16 cellular contexts compared by ENCODE assay signal in the genomic region with DNA sequence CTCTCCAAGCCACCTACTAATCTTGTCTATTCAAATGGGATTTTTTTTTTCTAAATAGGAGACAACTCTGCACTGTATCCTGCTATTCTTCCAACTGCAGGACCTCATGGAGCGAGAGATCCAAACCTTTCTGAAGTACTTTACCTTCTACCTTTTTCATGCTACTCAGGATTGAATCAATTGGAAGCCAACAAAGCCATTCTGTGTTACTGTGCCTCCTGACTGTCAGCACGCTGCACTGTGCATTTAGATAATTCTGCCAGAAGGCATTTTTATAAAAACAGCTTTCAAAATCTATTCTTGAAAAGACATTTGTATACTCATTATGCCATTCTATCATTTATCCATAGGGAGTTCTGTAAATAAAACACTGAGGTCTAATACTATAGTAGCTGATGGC.
DNase-seq lines count a peak whose midpoint lies in the region; ATAC-seq and TF ChIP-seq lines count a peak whose summit lies in the region.
"Had no signal": no experiment of that assay in that cellular context is flagged by ENCODE, and none has a peak within 500 bp of the region (broad histone marks: within the 10 kb centered on the region; RNA-seq: fewer than 3 reads in every experiment).

No MANE protein-coding gene starts in this region.

- no peak overlapping the region for H3K27ac ChIP-seq in MM.1S (ENCODE audit: low read length)
- H3K27ac ChIP-seq: BLaER1 had no signal

- no peaks in the 10 kb centered on the region for H3F3A ChIP-seq in MM.1S (ENCODE audit: insufficient read depth, low read length)

- no peak overlapping the region for H3K4me2 ChIP-seq in MM.1S (ENCODE audit: low read depth, low read length)
- H3K4me2 ChIP-seq: BLaER1 had no signal

- no peaks in the 10 kb centered on the region for H4K20me1 ChIP-seq in MM.1S (ENCODE audit: insufficient read depth, low read length)
- H4K20me1 ChIP-seq: BLaER1 had no signal

- H3K9me2 ChIP-seq in MM.1S (replicated peaks; ENCODE audit: insufficient read depth, low read length) = no peaks in the 10 kb centered on the region

- no peaks in the 10 kb centered on the region for H3K4me1 ChIP-seq in MM.1S (ENCODE audit: low read length)
- H3K4me1 ChIP-seq: BLaER1 had no signal

- no peaks in the 10 kb centered on the region for H3K27me3 ChIP-seq in MM.1S (replicated peaks; ENCODE audit: insufficient read depth, low read length)
- H3K27me3 ChIP-seq: BLaER1 had no signal

- no peak for ATAC-seq in GM21515 (IDR thresholded peaks at IDR 0.05; ENCODE audit: unreplicated experiment)
- ATAC-seq in HG02852 (IDR thresholded peaks at IDR 0.05; ENCODE audit: unreplicated experiment) = no peak
- ATAC-seq in GM21528 (IDR thresholded peaks at IDR 0.05; ENCODE audit: low FRiP score, unreplicated experiment) = no peak
- ATAC-seq: CD8-positive, alpha-beta T cell had no signal

- no peak overlapping the region for H2AFZ ChIP-seq in MM.1S (ENCODE audit: low read length)

- DNase-seq in NCI-H2081 (lab: John Stamatoyannopoulos, UW) (peak; percentile 92 to 99), NCI-H2081 treated with DMSO at 0.1 percent for 48 hours (lab: John Stamatoyannopoulos, UW) (no peak), NCI-H69 (lab: John Stamatoyannopoulos, UW) (peak; percentile 88), globus pallidus (ENCODE audit: low spot score) (peak; percentile 47), MM.1S (no peak)
- DNase-seq: 8988T, GDM1, GOT3, KG1, SIG-M5 had no signal

- TF ChIP-seq CTCF in MM.1S (IDR thresholded peaks at IDR 0.05; ENCODE audit: low read length) = no peak

- no peaks in the 10 kb centered on the region for H3K79me2 ChIP-seq in MM.1S (ENCODE audit: low read length)

- H3K36me3 ChIP-seq in MM.1S (replicated peaks; ENCODE audit: insufficient read depth, low read length) = no peaks in the 10 kb centered on the region
- H3K36me3 ChIP-seq: BLaER1 had no signal

- no peaks in the 10 kb centered on the region for H3K9me3 ChIP-seq in MM.1S (replicated peaks; ENCODE audit: insufficient read depth, low read length)
- H3K9me3 ChIP-seq: BLaER1 had no signal

- no peak overlapping the region for H3K4me3 ChIP-seq in MM.1S (ENCODE audit: low read length)
- H3K4me3 ChIP-seq: BLaER1, GM12878 had no signal

- H3K9ac ChIP-seq in MM.1S (ENCODE audit: low read length) = no peak overlapping the region
- H3K9ac ChIP-seq: BLaER1 had no signal

Comparison
In these comparisons a context has a peak if more than half of its experiments do, and no peak if none do; other contexts are left out.
1. DNase-seq: peak in NCI-H2081 (2 of 2), NCI-H69 (single experiment) and globus pallidus (single experiment); none in NCI-H2081 treated with DMSO at 0.1 percent for 48 hours (single experiment) and MM.1S (single experiment).